Comparison of ENCODE assay signal across 20 cellular contexts in genomic region chr11:63805844-63806415, GRCh38. TPM values are rescaled to one million over a fixed set of nuclear protein-coding genes. Genes with fewer than 3 reads are reported as not detected.
DNase-seq lines count a peak whose midpoint lies in the region; ATAC-seq and TF ChIP-seq lines count a peak whose summit lies in the region.
"Had no signal": no experiment of that assay in that cellular context is flagged by ENCODE, and none has a peak within 500 bp of the region (broad histone marks: within the 10 kb centered on the region; RNA-seq: fewer than 3 reads in every experiment).

No MANE protein-coding gene starts in this region.

- H3K36me3 Mint-ChIP-seq in osteocyte (ENCODE audit: unreplicated experiment) = no peaks in the 10 kb centered on the region

- H3K27me3 ChIP-seq in suprapubic skin (no peaks in the 10 kb centered on the region), esophagus muscularis mucosa (no peaks in the 10 kb centered on the region)
- H3K27me3 ChIP-seq: stomach had no signal

- H3K9me3 Mint-ChIP-seq in osteocyte (ENCODE audit: unreplicated experiment) = no peaks in the 10 kb centered on the region
- H3K9me3 Mint-ChIP-seq: activated CD4-positive, alpha-beta T cell treated with anti-CD3 and anti-CD28 coated beads, Interleukin-2, amount 10 ng/mL, durations not matched to agents 24 days and 14 days; dendritic cell treated with granulocyte-macrophage colony-stimulating factor and Interleukin-4, amounts not matched to agents 40 ng/mL and 50 ng/mL, for 4 days had no signal

- TF ChIP-seq CTCF in cardiac fibroblast (IDR thresholded peaks at IDR 0.05; ENCODE audit: low read depth, low read length) (no peak), osteocyte (IDR thresholded peaks at IDR 0.05) (no peak), RWPE1 (conservative IDR thresholded peaks at IDR 0.05; ENCODE audit: low read depth) (no peak), suprapubic skin (IDR thresholded peaks at IDR 0.05) (no peak), esophagus muscularis mucosa (IDR thresholded peaks at IDR 0.05) (no peak)

- CTCF ChIA-PET in RWPE1 (lab: Yijun Ruan, JAX) = no interaction called here

- H3K27me3 Mint-ChIP-seq in osteocyte (ENCODE audit: unreplicated experiment) = no peaks in the 10 kb centered on the region

- ATAC-seq in left ventricle myocardium superior (peak; percentile 82), GM21717 (IDR thresholded peaks at IDR 0.05; ENCODE audit: unreplicated experiment) (no peak)
- ATAC-seq: mucosa of descending colon, sciatic nerve had no signal

- H3K4me1 ChIP-seq in suprapubic skin (peaks cover 25% of the 10 kb centered on the region), esophagus muscularis mucosa (no peaks in the 10 kb centered on the region)
- H3K4me1 ChIP-seq: stomach had no signal

- POLR2A ChIA-PET in RWPE1 (lab: Yijun Ruan, JAX; ENCODE audit: low non-redundant PET) = no interaction called here

- peak; percentile 45 for DNase-seq in AG20443 (ENCODE audit: low spot score)
- DNase-seq in cardiac fibroblast (ENCODE audit: low read depth in 2 of 2) = peak; percentile 27 to 82
- no peak for DNase-seq in left ventricle myocardium superior
- no peak for DNase-seq in osteocyte (ENCODE audit: extremely low spot score, unreplicated experiment)
- DNase-seq in RWPE1 (ENCODE audit: low spot score) = no peak
- DNase-seq in suprapubic skin (ENCODE audit: low spot score in 2 of 2) = no peak
- no peak for DNase-seq in esophagus muscularis mucosa (ENCODE audit: extremely low spot score)
- DNase-seq: activated CD4-positive, alpha-beta T cell treated with anti-CD3 and anti-CD28 coated beads, Interleukin-2, amount 10 ng/mL, durations not matched to agents 24 days and 14 days; activated naive CD4-positive, alpha-beta T cell; activated T-cell treated with anti-CD3 and anti-CD28 coated beads for 4 hours; mucosa of descending colon; NCI-H1930; NCI-H446 treated with DMSO at 0.1 percent for 48 hours; stomach; SW 1271 had no signal

- no peak overlapping the region for H3K27ac ChIP-seq in RWPE1
- H3K27ac ChIP-seq in suprapubic skin = no peak overlapping the region
- peak overlapping the region in 1 of 4 donors; percentile 27 for H3K27ac ChIP-seq in esophagus muscularis mucosa (replicated peaks in 1 of 4)
- H3K27ac ChIP-seq: epithelial cell of prostate, HL-60, stomach had no signal

- H3K9me3 ChIP-seq in suprapubic skin (no peaks in the 10 kb centered on the region), esophagus muscularis mucosa (no peaks in the 10 kb centered on the region)
- H3K9me3 ChIP-seq: mucosa of descending colon, stomach had no signal

- intact Hi-C loops in left ventricle myocardium superior (cut with micrococcal nuclease) (no loop called here), esophagus muscularis mucosa (cut with DNase I) (no loop called here)

- TF ChIP-seq EP300 in suprapubic skin (IDR thresholded peaks at IDR 0.05) (no peak), esophagus muscularis mucosa (IDR thresholded peaks at IDR 0.05) (no peak)

- no peaks in the 10 kb centered on the region for H3K36me3 ChIP-seq in suprapubic skin
- H3K36me3 ChIP-seq in esophagus muscularis mucosa = no peaks in the 10 kb centered on the region
- H3K36me3 ChIP-seq: stomach had no signal

- WGBS in suprapubic skin = 71% methylated on average over 9 of the region's 9 CpGs
- WGBS in esophagus muscularis mucosa = 78% methylated on average over 9 of the region's 9 CpGs

- no peak for TF ChIP-seq POLR2A in suprapubic skin (IDR thresholded peaks at IDR 0.05)
- TF ChIP-seq POLR2A in esophagus muscularis mucosa (IDR thresholded peaks at IDR 0.05; ENCODE audit: low read depth) = no peak

- H3K4me3 ChIP-seq in cardiac fibroblast (replicated peaks in 1 of 2; ENCODE audit: low read depth in 2 of 2, low read length in 2 of 2) = no peak overlapping the region
- H3K4me3 ChIP-seq in suprapubic skin = no peak overlapping the region
- no peak overlapping the region for H3K4me3 ChIP-seq in esophagus muscularis mucosa
- H3K4me3 ChIP-seq: mucosa of descending colon, stomach had no signal

- peaks cover 4% of the 10 kb centered on the region for H3K4me1 Mint-ChIP-seq in osteocyte (ENCODE audit: unreplicated experiment)

- no peak overlapping the region for H3K4me3 Mint-ChIP-seq in osteocyte (ENCODE audit: unreplicated experiment)
- H3K4me3 Mint-ChIP-seq: activated CD4-positive, alpha-beta T cell treated with anti-CD3 and anti-CD28 coated beads, Interleukin-2, amount 10 ng/mL, durations not matched to agents 24 days and 14 days; dendritic cell treated with granulocyte-macrophage colony-stimulating factor and Interleukin-4, amounts not matched to agents 40 ng/mL and 50 ng/mL, for 4 days had no signal

- peak overlapping the region; percentile 31 for H3K27ac Mint-ChIP-seq in osteocyte (ENCODE audit: unreplicated experiment)
- H3K27ac Mint-ChIP-seq: activated CD4-positive, alpha-beta T cell treated with anti-CD3 and anti-CD28 coated beads, Interleukin-2, amount 10 ng/mL, durations not matched to agents 24 days and 14 days; dendritic cell treated with granulocyte-macrophage colony-stimulating factor and Interleukin-4, amounts not matched to agents 40 ng/mL and 50 ng/mL, for 4 days had no signal

RNA-seq across cellular contexts. Expression of gene SPINDOC, which starts 7.3 kb away (rescaled TPM):
- total RNA-seq in left ventricle myocardium superior (13.1 TPM), osteocyte (32.1 and 33.5 TPM in 2 replicates), suprapubic skin (1 to 10 TPM; 3.9 to 9.4 (median 6.3) TPM), esophagus muscularis mucosa (10 to 100 TPM; 12.0 to 25.8 (median 18.6) TPM)

RNA-seq across cellular contexts. Expression of gene MARK2, which starts 33.0 kb away (rescaled TPM):
- total RNA-seq in left ventricle myocardium superior (49.4 TPM), osteocyte (31.8 and 33.4 TPM in 2 replicates), suprapubic skin (10 to 100 TPM; 66.3 to 78.7 (median 71.8) TPM), esophagus muscularis mucosa (10 to 100 TPM; 21.5 to 38.1 (median 30.6) TPM)

RNA-seq across cellular contexts. Expression of gene ZFTA, which starts 37.4 kb away (rescaled TPM):
- total RNA-seq in left ventricle myocardium superior (16.4 TPM), osteocyte (32.1 and 34.3 TPM in 2 replicates), suprapubic skin (1 to 10 TPM; 3.3 to 5.0 (median 4.8) TPM), esophagus muscularis mucosa (10 to 100 TPM; 15.8 to 41.9 (median 26.6) TPM)

Comparison
In these comparisons a context has a peak if more than half of its experiments do, and no peak if none do; other contexts are left out.
1. DNase-seq: peak in AG20443 (single experiment) and cardiac fibroblast (2 of 2); none in left ventricle myocardium superior (single experiment), osteocyte (single experiment), RWPE1 (single experiment), suprapubic skin (0 of 2) and esophagus muscularis mucosa (single experiment).